In genomic region chr9:85729882-85730281, GRCh38 we compare ENCODE assay signal across 18 cellular contexts. TPM values are rescaled to one million over a fixed set of nuclear protein-coding genes. Genes with fewer than 3 reads are reported as not detected.
A peak's percentile ranks its signal among the peaks of the same experiment; 100 is the strongest.
DNase-seq lines count a peak whose midpoint lies in the region; ATAC-seq and TF ChIP-seq lines count a peak whose summit lies in the region.
"Had no signal": no experiment of that assay in that cellular context is flagged by ENCODE, and none has a peak within 500 bp of the region (broad histone marks: within the 10 kb centered on the region; RNA-seq: fewer than 3 reads in every experiment).

No MANE protein-coding gene starts in this region.

- H3K4me3 Mint-ChIP-seq in activated CD8-positive, alpha-beta memory T cell treated with anti-CD3 and anti-CD28 coated beads, Interleukin-2, amount 10 ng/mL, durations not matched to agents 7 days and 5 days: no peak overlapping the region
- no peak overlapping the region for H3K4me3 Mint-ChIP-seq in dendritic cell treated with granulocyte-macrophage colony-stimulating factor and Interleukin-4, amounts not matched to agents 40 ng/mL and 50 ng/mL, for 4 days
- H3K4me3 Mint-ChIP-seq in activated CD8-positive, alpha-beta T cell treated with anti-CD3 and anti-CD28 coated beads for 36 hours: no peak overlapping the region
- H3K4me3 Mint-ChIP-seq in T-helper 2 cell treated with Interferon-gamma antibody and Interleukin-4, amounts not matched to agents 5 μg/mL and 100 μg/mL, for 36 hours: no peak overlapping the region
- H3K4me3 Mint-ChIP-seq: stimulated activated naive B cell treated with anti-CD40 and anti-IgM and Interleukin-4, amounts not matched to agents 10 μg/mL and 1 μg/mL and 100 μg/mL, for 72 hours had no signal

- no peak for DNase-seq in activated CD8-positive, alpha-beta memory T cell treated with anti-CD3 and anti-CD28 coated beads, Interleukin-2, amount 10 ng/mL, durations not matched to agents 7 days and 5 days
- DNase-seq in activated CD8-positive, alpha-beta memory T cell treated with anti-CD3 and anti-CD28 coated beads, Interleukin-2, amount 50 U/mL, for 4 hours: no peak
- DNase-seq in NB4 (ENCODE audit: low read depth) (peak; percentile 80), spleen (no peak), DMS79 treated with DMSO at 0.1 percent for 48 hours (lab: John Stamatoyannopoulos, UW) (no peak)
- no peak for DNase-seq in activated CD8-positive, alpha-beta T cell treated with anti-CD3 and anti-CD28 coated beads for 36 hours
- no peak for DNase-seq in T-helper 2 cell treated with Interferon-gamma antibody and Interleukin-4, amounts not matched to agents 5 μg/mL and 100 μg/mL, for 36 hours (ENCODE audit: low spot score)
- DNase-seq: activated CD4-positive, alpha-beta T cell treated with anti-CD3 and anti-CD28 coated beads, Interleukin-2, amount 50 U/mL, for 1 hour; activated gamma-delta T cell; Caco-2; effector memory CD4-positive, alpha-beta T cell; IMR-90; NCI-H146; NCI-H526; stimulated activated naive B cell treated with anti-CD40 and anti-IgM and Interleukin-4, amounts not matched to agents 10 μg/mL and 1 μg/mL and 100 μg/mL, for 72 hours had no signal

- TF ChIP-seq POLR2A in NB4 (IDR thresholded peaks at IDR 0.05; ENCODE audit: extremely low read depth, insufficient read length): no peak
- TF ChIP-seq POLR2A in spleen (IDR thresholded peaks at IDR 0.05): no peak

- no peaks in the 10 kb centered on the region for H3K36me3 ChIP-seq in spleen

- H3K27me3 ChIP-seq in spleen (replicated peaks in 1 of 7): no peaks in the 10 kb centered on the region

- H3K9me3 Mint-ChIP-seq in activated CD8-positive, alpha-beta memory T cell treated with anti-CD3 and anti-CD28 coated beads, Interleukin-2, amount 10 ng/mL, durations not matched to agents 7 days and 5 days (ENCODE audit: low read depth): no peaks in the 10 kb centered on the region
- no peaks in the 10 kb centered on the region for H3K9me3 Mint-ChIP-seq in dendritic cell treated with granulocyte-macrophage colony-stimulating factor and Interleukin-4, amounts not matched to agents 40 ng/mL and 50 ng/mL, for 4 days
- H3K9me3 Mint-ChIP-seq in activated CD8-positive, alpha-beta T cell treated with anti-CD3 and anti-CD28 coated beads for 36 hours: peaks cover 6% of the 10 kb centered on the region
- H3K9me3 Mint-ChIP-seq in T-helper 2 cell treated with Interferon-gamma antibody and Interleukin-4, amounts not matched to agents 5 μg/mL and 100 μg/mL, for 36 hours: no peaks in the 10 kb centered on the region
- H3K9me3 Mint-ChIP-seq: stimulated activated naive B cell treated with anti-CD40 and anti-IgM and Interleukin-4, amounts not matched to agents 10 μg/mL and 1 μg/mL and 100 μg/mL, for 72 hours had no signal

- H3K27ac ChIP-seq in spleen: peak overlapping the region in 7 of 8 donors; percentile 29 to 89 (median 77)
- H3K27ac ChIP-seq: A549 had no signal

- H3K4me1 ChIP-seq in spleen: peaks cover 0 to 100% (median 27%) of the 10 kb centered on the region in 6 donors
- H3K4me1 ChIP-seq: Caco-2 had no signal

- TF ChIP-seq CTCF in NB4 (IDR thresholded peaks at IDR 0.05; ENCODE audit: low read depth, low read length) (no peak), spleen (IDR thresholded peaks at IDR 0.05 in 8 of 11, conservative IDR thresholded peaks at IDR 0.05 in 3 of 11) (no peak)
- no peak for TF ChIP-seq CTCF in activated CD8-positive, alpha-beta T cell treated with anti-CD3 and anti-CD28 coated beads for 36 hours (IDR thresholded peaks at IDR 0.05)

- H3K36me3 Mint-ChIP-seq in activated CD8-positive, alpha-beta memory T cell treated with anti-CD3 and anti-CD28 coated beads, Interleukin-2, amount 10 ng/mL, durations not matched to agents 7 days and 5 days: peaks cover 26% of the 10 kb centered on the region
- no peaks in the 10 kb centered on the region for H3K36me3 Mint-ChIP-seq in dendritic cell treated with granulocyte-macrophage colony-stimulating factor and Interleukin-4, amounts not matched to agents 40 ng/mL and 50 ng/mL, for 4 days (ENCODE audit: low read depth)
- peaks cover 15% of the 10 kb centered on the region for H3K36me3 Mint-ChIP-seq in activated CD8-positive, alpha-beta T cell treated with anti-CD3 and anti-CD28 coated beads for 36 hours (ENCODE audit: low read depth)
- peaks cover 20% of the 10 kb centered on the region for H3K36me3 Mint-ChIP-seq in T-helper 2 cell treated with Interferon-gamma antibody and Interleukin-4, amounts not matched to agents 5 μg/mL and 100 μg/mL, for 36 hours (ENCODE audit: low read depth)

- POLR2A ChIA-PET in activated CD8-positive, alpha-beta T cell treated with anti-CD3 and anti-CD28 coated beads for 36 hours (lab: Charles Lee): interaction anchor here (1.0 to 1.5 kb wide), 3 partner anchors 9 to 14 kb away, joined by 3 to 4 read pairs (median 3); partner anchors contain the start of gene AGTPBP1

- H3K27ac Mint-ChIP-seq in activated CD8-positive, alpha-beta memory T cell treated with anti-CD3 and anti-CD28 coated beads, Interleukin-2, amount 10 ng/mL, durations not matched to agents 7 days and 5 days: no peak overlapping the region
- peak overlapping the region; percentile 80 for H3K27ac Mint-ChIP-seq in dendritic cell treated with granulocyte-macrophage colony-stimulating factor and Interleukin-4, amounts not matched to agents 40 ng/mL and 50 ng/mL, for 4 days
- no peak overlapping the region for H3K27ac Mint-ChIP-seq in activated CD8-positive, alpha-beta T cell treated with anti-CD3 and anti-CD28 coated beads for 36 hours
- H3K27ac Mint-ChIP-seq in T-helper 2 cell treated with Interferon-gamma antibody and Interleukin-4, amounts not matched to agents 5 μg/mL and 100 μg/mL, for 36 hours: no peak overlapping the region
- H3K27ac Mint-ChIP-seq: stimulated activated naive B cell treated with anti-CD40 and anti-IgM and Interleukin-4, amounts not matched to agents 10 μg/mL and 1 μg/mL and 100 μg/mL, for 72 hours had no signal

- H3K4me3 ChIP-seq in NB4 (ENCODE audit: low read depth, low read length) (no peak overlapping the region), spleen (peak overlapping the region in 1 of 8 donors; percentile 8)
- H3K4me3 ChIP-seq: A549, lung had no signal

- CTCF ChIA-PET in activated CD8-positive, alpha-beta memory T cell treated with anti-CD3 and anti-CD28 coated beads, Interleukin-2, amount 10 ng/mL, durations not matched to agents 7 days and 5 days (lab: Charles Lee): interaction anchor here (0.6 kb wide), 1 partner anchor 10 kb away, joined by 3 read pairs; no protein-coding TSS in a partner anchor
- CTCF ChIA-PET in activated CD8-positive, alpha-beta T cell treated with anti-CD3 and anti-CD28 coated beads for 36 hours (lab: Charles Lee): interaction anchor here (1.1 to 1.2 kb wide), 2 partner anchors 14 to 32 kb away, joined by 3 to 8 read pairs; no protein-coding TSS in a partner anchor

- H3K4me1 Mint-ChIP-seq in activated CD8-positive, alpha-beta memory T cell treated with anti-CD3 and anti-CD28 coated beads, Interleukin-2, amount 10 ng/mL, durations not matched to agents 7 days and 5 days: peaks cover 64% of the 10 kb centered on the region
- H3K4me1 Mint-ChIP-seq in dendritic cell treated with granulocyte-macrophage colony-stimulating factor and Interleukin-4, amounts not matched to agents 40 ng/mL and 50 ng/mL, for 4 days (ENCODE audit: low read depth): peaks cover 63% of the 10 kb centered on the region
- H3K4me1 Mint-ChIP-seq in activated CD8-positive, alpha-beta T cell treated with anti-CD3 and anti-CD28 coated beads for 36 hours (ENCODE audit: low read depth): peaks cover 72% of the 10 kb centered on the region
- H3K4me1 Mint-ChIP-seq in T-helper 2 cell treated with Interferon-gamma antibody and Interleukin-4, amounts not matched to agents 5 μg/mL and 100 μg/mL, for 36 hours (ENCODE audit: low read depth): peaks cover 50% of the 10 kb centered on the region

- H3K27me3 Mint-ChIP-seq in activated CD8-positive, alpha-beta memory T cell treated with anti-CD3 and anti-CD28 coated beads, Interleukin-2, amount 10 ng/mL, durations not matched to agents 7 days and 5 days: no peaks in the 10 kb centered on the region
- no peaks in the 10 kb centered on the region for H3K27me3 Mint-ChIP-seq in dendritic cell treated with granulocyte-macrophage colony-stimulating factor and Interleukin-4, amounts not matched to agents 40 ng/mL and 50 ng/mL, for 4 days
- no peaks in the 10 kb centered on the region for H3K27me3 Mint-ChIP-seq in activated CD8-positive, alpha-beta T cell treated with anti-CD3 and anti-CD28 coated beads for 36 hours
- H3K27me3 Mint-ChIP-seq in T-helper 2 cell treated with Interferon-gamma antibody and Interleukin-4, amounts not matched to agents 5 μg/mL and 100 μg/mL, for 36 hours (ENCODE audit: low read depth): no peaks in the 10 kb centered on the region
- H3K27me3 Mint-ChIP-seq: stimulated activated naive B cell treated with anti-CD40 and anti-IgM and Interleukin-4, amounts not matched to agents 10 μg/mL and 1 μg/mL and 100 μg/mL, for 72 hours had no signal

- peak; percentile 45 for ATAC-seq in activated CD8-positive, alpha-beta memory T cell treated with anti-CD3 and anti-CD28 coated beads, Interleukin-2, amount 10 ng/mL, durations not matched to agents 7 days and 5 days
- no peak for ATAC-seq in activated CD8-positive, alpha-beta T cell treated with anti-CD3 and anti-CD28 coated beads for 36 hours
- ATAC-seq: A549 had no signal

- intact Hi-C loops in dendritic cell treated with granulocyte-macrophage colony-stimulating factor and Interleukin-4, amounts not matched to agents 40 ng/mL and 50 ng/mL, for 4 days (cut with micrococcal nuclease): loop anchor here (2.0 kb wide), 1 partner anchor 13 kb away; no protein-coding TSS in a partner anchor
- intact Hi-C loops in spleen (cut with DNase I; ENCODE audit: low total_unique reads): no loop called here
- intact Hi-C loops in activated CD8-positive, alpha-beta T cell treated with anti-CD3 and anti-CD28 coated beads for 36 hours (cut with micrococcal nuclease): no loop called here

- H3K9me3 ChIP-seq in spleen: peaks cover 0 to 5% (median 0%) of the 10 kb centered on the region in 8 donors
- H3K9me3 ChIP-seq: A549, Caco-2 had no signal

RNA-seq across cellular contexts. Expression of gene AGTPBP1, which starts 11.9 kb away (rescaled TPM):
- 10 to 100 TPM; 22.9 to 30.8 TPM for total RNA-seq in activated CD8-positive, alpha-beta memory T cell treated with anti-CD3 and anti-CD28 coated beads, Interleukin-2, amount 10 ng/mL, durations not matched to agents 7 days and 5 days
- total RNA-seq in spleen: 10 to 100 TPM; 46.4 to 83.6 (median 53.3) TPM
- 1 to 10 TPM; 5.3 to 8.9 (median 7.7) TPM for polyA plus RNA-seq in spleen
- 10 to 100 TPM; 43.9 to 46.4 TPM for total RNA-seq in activated CD8-positive, alpha-beta T cell treated with anti-CD3 and anti-CD28 coated beads for 36 hours
